ENCODE assay signal across 11 cellular contexts in the genomic region with DNA sequence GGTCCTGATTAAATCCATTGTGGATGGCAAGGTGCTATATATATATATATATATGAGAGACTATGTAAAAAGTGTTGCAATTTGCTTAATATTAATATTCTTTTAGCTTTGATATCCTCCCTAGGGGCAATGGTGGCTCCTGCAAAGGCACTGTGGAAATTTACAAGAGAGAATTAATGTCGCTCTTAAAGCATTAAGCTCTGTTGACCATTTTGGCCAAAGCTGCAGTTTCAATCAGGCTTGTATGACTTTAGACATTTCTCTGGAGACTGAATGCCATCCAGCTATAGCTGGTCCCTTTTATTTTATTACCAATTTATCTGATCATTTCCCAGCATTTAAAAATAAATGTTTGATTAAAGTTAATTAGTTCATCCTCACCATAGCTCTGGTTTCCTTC.
A peak's percentile ranks its signal among the peaks of the same experiment; 100 is the strongest.
DNase-seq lines count a peak whose midpoint lies in the region; ATAC-seq and TF ChIP-seq lines count a peak whose summit lies in the region.
"Had no signal": no experiment of that assay in that cellular context is flagged by ENCODE, and none has a peak within 500 bp of the region (broad histone marks: within the 10 kb centered on the region; RNA-seq: fewer than 3 reads in every experiment).

No MANE protein-coding gene starts in this region.

- no peak for TF ChIP-seq CTCF in activated CD8-positive, alpha-beta T cell treated with anti-CD3 and anti-CD28 coated beads for 36 hours (IDR thresholded peaks at IDR 0.05)
- no peak for TF ChIP-seq CTCF in stomach (IDR thresholded peaks at IDR 0.05)
- TF ChIP-seq CTCF in adrenal gland (IDR thresholded peaks at IDR 0.05), result no peak

- CTCF ChIA-PET in activated CD8-positive, alpha-beta T cell treated with anti-CD3 and anti-CD28 coated beads for 36 hours (lab: Charles Lee), result interaction anchor here (1.2 to 2.6 kb wide), 4 partner anchors 13 to 38 kb away, joined by 3 to 9 read pairs (median 6); no protein-coding TSS in a partner anchor

- H3K4me1 Mint-ChIP-seq in activated T-cell treated with anti-CD3 and anti-CD28 coated beads, Interleukin-2, amount 50 U/mL, for 72 hours (ENCODE audit: low read depth), result peaks cover 84% of the 10 kb centered on the region
- H3K4me1 Mint-ChIP-seq in activated CD8-positive, alpha-beta T cell treated with anti-CD3 and anti-CD28 coated beads for 36 hours (ENCODE audit: low read depth), result peaks cover 86% of the 10 kb centered on the region

- H3K4me3 Mint-ChIP-seq in activated T-cell treated with anti-CD3 and anti-CD28 coated beads, Interleukin-2, amount 50 U/mL, for 72 hours, result peak overlapping the region; percentile 63 to 67
- H3K4me3 Mint-ChIP-seq in activated CD8-positive, alpha-beta T cell treated with anti-CD3 and anti-CD28 coated beads for 36 hours, result peak overlapping the region; percentile 59

- no peaks in the 10 kb centered on the region for H3K9me3 Mint-ChIP-seq in activated T-cell treated with anti-CD3 and anti-CD28 coated beads, Interleukin-2, amount 50 U/mL, for 72 hours
- no peaks in the 10 kb centered on the region for H3K9me3 Mint-ChIP-seq in activated CD8-positive, alpha-beta T cell treated with anti-CD3 and anti-CD28 coated beads for 36 hours

- ATAC-seq in activated T-cell treated with anti-CD3 and anti-CD28 coated beads, Interleukin-2, amount 50 U/mL, for 72 hours (replicated peaks in 1 of 2), result no peak
- ATAC-seq in activated CD8-positive, alpha-beta T cell treated with anti-CD3 and anti-CD28 coated beads for 36 hours, result no peak

- no peaks in the 10 kb centered on the region for H3K27me3 Mint-ChIP-seq in activated T-cell treated with anti-CD3 and anti-CD28 coated beads, Interleukin-2, amount 50 U/mL, for 72 hours (ENCODE audit: low read depth)
- no peaks in the 10 kb centered on the region for H3K27me3 Mint-ChIP-seq in activated CD8-positive, alpha-beta T cell treated with anti-CD3 and anti-CD28 coated beads for 36 hours

- H3K27ac ChIP-seq in stomach, result peak overlapping the region in 3 of 5 donors; percentile 16 to 77 (median 53)
- H3K27ac ChIP-seq in adrenal gland, result peak overlapping the region in 2 of 5 donors; percentile 60 to 68
- H3K27ac ChIP-seq: lower lobe of right lung had no signal

- H3K27me3 ChIP-seq in stomach (no peaks in the 10 kb centered on the region), adrenal gland (no peaks in the 10 kb centered on the region)

- no peaks in the 10 kb centered on the region for H3K36me3 Mint-ChIP-seq in activated T-cell treated with anti-CD3 and anti-CD28 coated beads, Interleukin-2, amount 50 U/mL, for 72 hours (ENCODE audit: insufficient read depth in 2 of 2)
- no peaks in the 10 kb centered on the region for H3K36me3 Mint-ChIP-seq in activated CD8-positive, alpha-beta T cell treated with anti-CD3 and anti-CD28 coated beads for 36 hours (ENCODE audit: low read depth)

- H3K4me3 ChIP-seq in stomach (no peak overlapping the region), adrenal gland (peak overlapping the region in 1 of 4 donors; percentile 62)

- POLR2A ChIA-PET in activated CD8-positive, alpha-beta T cell treated with anti-CD3 and anti-CD28 coated beads for 36 hours (lab: Charles Lee), result interaction anchor here (0.6 kb wide), 1 partner anchor 77 kb away, joined by 3 read pairs; no protein-coding TSS in a partner anchor

- no peak for TF ChIP-seq POLR2A in stomach (IDR thresholded peaks at IDR 0.05)
- TF ChIP-seq POLR2A in adrenal gland (IDR thresholded peaks at IDR 0.05), result no peak

- H3K36me3 ChIP-seq in stomach (no peaks in the 10 kb centered on the region), adrenal gland (replicated peaks in 1 of 2) (no peaks in the 10 kb centered on the region)
- H3K36me3 ChIP-seq: lower lobe of right lung had no signal

- no peak overlapping the region for H3K27ac Mint-ChIP-seq in activated T-cell treated with anti-CD3 and anti-CD28 coated beads, Interleukin-2, amount 50 U/mL, for 72 hours
- H3K27ac Mint-ChIP-seq in activated CD8-positive, alpha-beta T cell treated with anti-CD3 and anti-CD28 coated beads for 36 hours, result peak overlapping the region; percentile 56

- intact Hi-C loops in activated CD8-positive, alpha-beta T cell treated with anti-CD3 and anti-CD28 coated beads for 36 hours (cut with micrococcal nuclease), result no loop called here
- intact Hi-C loops in stomach (cut with DNase I; ENCODE audit: low total_unique reads), result no loop called here
- intact Hi-C loops in adrenal gland (cut with DNase I), result no loop called here

- H3K4me1 ChIP-seq in stomach (peaks cover 32 to 83% (median 58%) of the 10 kb centered on the region in 4 donors), adrenal gland (replicated peaks in 1 of 2) (peaks cover 5 to 48% of the 10 kb centered on the region in 2 donors)

- 70 to 92% (median 87%) methylated on average over 1 of the region's 1 CpG for WGBS in stomach, 5 donors
- 86 to 100% (median 89%) methylated on average over 1 of the region's 1 CpG for WGBS in adrenal gland, 4 donors

- no peak for DNase-seq in activated T-cell treated with anti-CD3 and anti-CD28 coated beads, Interleukin-2, amount 50 U/mL, for 72 hours
- no peak for DNase-seq in activated T-cell treated with anti-CD3 and anti-CD28 coated beads, Interleukin-2, amount 50 U/mL, for 1 hour
- DNase-seq in activated CD8-positive, alpha-beta T cell treated with anti-CD3 and anti-CD28 coated beads for 36 hours, result no peak
- peak; percentile 39 for DNase-seq in medulla oblongata (ENCODE audit: extremely low spot score)
- no peak for DNase-seq in stomach
- DNase-seq in pons (ENCODE audit: low spot score), result no peak
- no peak for DNase-seq in adrenal gland
- no peak for DNase-seq in retina
- DNase-seq: amniotic stem cell, GDM1 had no signal

- H3K9me3 ChIP-seq in stomach, result no peaks in the 10 kb centered on the region
- H3K9me3 ChIP-seq in adrenal gland (replicated peaks in 1 of 3), result no peaks in the 10 kb centered on the region
- H3K9me3 ChIP-seq: lower lobe of right lung had no signal

- no peak for TF ChIP-seq EP300 in stomach (IDR thresholded peaks at IDR 0.05)
